ENCODE assay signal across 18 cellular contexts in genomic region chr3:126322181-126322967, GRCh38. TPM values are rescaled to one million over a fixed set of nuclear protein-coding genes. Genes with fewer than 3 reads are reported as not detected.
A peak's percentile ranks its signal among the peaks of the same experiment; 100 is the strongest.
DNase-seq lines count a peak whose midpoint lies in the region; ATAC-seq, FAIRE-seq and TF ChIP-seq lines count a peak whose summit lies in the region.
"Had no signal": no experiment of that assay in that cellular context is flagged by ENCODE, and none has a peak within 500 bp of the region (broad histone marks: within the 10 kb centered on the region; RNA-seq: fewer than 3 reads in every experiment).

No MANE protein-coding gene starts in this region.

- no peak overlapping the region for H2AK5ac ChIP-seq in H9 (ENCODE audit: insufficient read length, low read length)

- intact Hi-C loops in HepG2 (cut with micrococcal nuclease; ENCODE audit: unreplicated experiment) = no loop called here

- in situ Hi-C loops in HepG2 (cut with HindIII; ENCODE audit: extremely low pct_ligation_motif_present, low pct_unique_long_range_greater_than_20kb) = no loop called here

- peak; percentile 14 for DNase-seq in H9
- peak; percentile 31 for DNase-seq in endodermal cell
- DNase-seq in HepG2 (ENCODE audit: low spot score) = peak; percentile 8
- peak; percentile 18 for DNase-seq in lung (ENCODE audit: low spot score)
- DNase-seq in NCI-H1417 (lab: John Stamatoyannopoulos, UW) = no peak
- DNase-seq: BE2C; CD4-positive, alpha-beta memory T cell; DND-41; GDM1; GM23248 had no signal

- no peak overlapping the region for H3T11ph ChIP-seq in H9 (ENCODE audit: low read length)

- H3K4ac ChIP-seq in H9 (ENCODE audit: low read depth, low read length) = no peak overlapping the region

- no peak overlapping the region for H2BK12ac ChIP-seq in H9 (ENCODE audit: insufficient read length, low read depth, low read length)

- no peak overlapping the region for H3K23ac ChIP-seq in H9 (ENCODE audit: insufficient read length, low read depth, low read length)

- H3K36me3 ChIP-seq in endodermal cell (ENCODE audit: control insufficient read depth, insufficient read depth, low read length) (no peaks in the 10 kb centered on the region), HepG2 (replicated peaks in 1 of 2; ENCODE audit: control insufficient read depth in 1 of 2, insufficient read depth in 2 of 2, low read length in 2 of 2) (no peaks in the 10 kb centered on the region), lung (ENCODE audit: control insufficient read depth in 2 of 2, insufficient read depth in 2 of 2, low read length in 2 of 2) (no peaks in the 10 kb centered on the region)
- H3K36me3 ChIP-seq: BE2C had no signal

- no peaks in the 10 kb centered on the region for H3K4me1 ChIP-seq in H9 (ENCODE audit: insufficient read depth, low read length)
- H3K4me1 ChIP-seq in endodermal cell (ENCODE audit: control insufficient read depth, insufficient read depth, low read length) = no peaks in the 10 kb centered on the region
- peaks cover 7% of the 10 kb centered on the region for H3K4me1 ChIP-seq in HepG2 (ENCODE audit: insufficient read depth, low read length)
- H3K4me1 ChIP-seq in lung (ENCODE audit: control insufficient read depth in 2 of 2, insufficient read depth in 2 of 2, low read length in 2 of 2) = no peaks in the 10 kb centered on the region
- H3K4me1 ChIP-seq: A549, BE2C had no signal

- H2AFZ ChIP-seq in H9 (ENCODE audit: low read length) = no peak overlapping the region
- no peak overlapping the region for H2AFZ ChIP-seq in HepG2 (ENCODE audit: low read length)
- H2AFZ ChIP-seq: GM23248 had no signal

- H3K9me3 Mint-ChIP-seq in H9 (peaks cover 5 to 13% of the 10 kb centered on the region in 2 experiments; a peak in 4 of 5 replicates), endodermal cell (peaks cover 7% of the 10 kb centered on the region)

- peaks cover 11% of the 10 kb centered on the region for H3K27me3 Mint-ChIP-seq in H9 (ENCODE audit: low read depth)
- peaks cover 3% of the 10 kb centered on the region for H3K27me3 Mint-ChIP-seq in endodermal cell (ENCODE audit: insufficient read depth)

- TF ChIP-seq CTCF in H9 (conservative IDR thresholded peaks at IDR 0.05) (no peak), endodermal cell (conservative IDR thresholded peaks at IDR 0.05) (no peak), HepG2 (CRISPR knock-in tag; IDR thresholded peaks at IDR 0.05) (no peak), lung (IDR thresholded peaks at IDR 0.05; ENCODE audit: control extremely low read depth, extremely low read depth) (no peak)

- no peaks in the 10 kb centered on the region for H3K23me2 ChIP-seq in H9 (ENCODE audit: insufficient read length, low read depth, low read length, poor library complexity, severe bottlenecking)

- no peak overlapping the region for H3K14ac ChIP-seq in H9 (ENCODE audit: insufficient read depth, low read length)

- no peaks in the 10 kb centered on the region for H3K79me1 ChIP-seq in H9 (ENCODE audit: insufficient read depth, low read depth, low read length, poor library complexity, severe bottlenecking)

- H4K91ac ChIP-seq in H9 (ENCODE audit: insufficient read length, low read depth, low read length) = no peak overlapping the region

- no peak overlapping the region for H3K56ac ChIP-seq in H9 (ENCODE audit: insufficient read length, low read depth, low read length)

- TF ChIP-seq POLR2A in HepG2 (IDR thresholded peaks at IDR 0.05; ENCODE audit: insufficient read depth in 1 of 2, low read depth in 2 of 2, low read length in 2 of 2) = no peak

- no peak overlapping the region for H3K4me3 ChIP-seq in endodermal cell (ENCODE audit: low read length)
- no peak overlapping the region for H3K4me3 ChIP-seq in HepG2 (replicated peaks in 1 of 3; ENCODE audit: insufficient read depth in 1 of 3, low read depth in 2 of 3, low read length in 3 of 3)
- no peak overlapping the region for H3K4me3 ChIP-seq in lung
- H3K4me3 ChIP-seq: A549, GM23248, K562 had no signal

- H3K27ac ChIP-seq in H9 (ENCODE audit: insufficient read length, low read depth, low read length) (no peak overlapping the region), endodermal cell (ENCODE audit: low read depth, low read length) (no peak overlapping the region), HepG2 (ENCODE audit: extremely low read length, insufficient read depth, low read length) (no peak overlapping the region), lung (ENCODE audit: low read depth in 1 of 2, low read length in 1 of 2) (no peak overlapping the region)
- H3K27ac ChIP-seq: A549, C4-2B, GM23248 had no signal

- H4K5ac ChIP-seq in H9 (ENCODE audit: insufficient read length, low read depth, low read length) = no peak overlapping the region

- H3K4me1 Mint-ChIP-seq in H9 (no peaks in the 10 kb centered on the region), endodermal cell (no peaks in the 10 kb centered on the region)
- H3K4me1 Mint-ChIP-seq: CD4-positive, alpha-beta memory T cell had no signal

- TF ChIP-seq RAD21 in HepG2 (CRISPR knock-in tag; IDR thresholded peaks at IDR 0.05) = no peak

- H3K27ac Mint-ChIP-seq in H9 (peak overlapping the region in 1 of 3 experiments; percentile 9; a peak in 2 of 7 replicates), endodermal cell (no peak overlapping the region)
- H3K27ac Mint-ChIP-seq: CD4-positive, alpha-beta memory T cell had no signal

- no peaks in the 10 kb centered on the region for H4K20me1 ChIP-seq in H9 (ENCODE audit: control insufficient read depth, insufficient read depth, insufficient read length)
- H4K20me1 ChIP-seq in HepG2 (ENCODE audit: insufficient read depth, low read length) = no peaks in the 10 kb centered on the region

- no TSS peak for BruUV-seq in HepG2 (replicated peaks; lab: Mats Ljungman, UMichigan)

- no peak overlapping the region for H2BK5ac ChIP-seq in H9 (ENCODE audit: insufficient read length, low read length)

- H3K9me3 ChIP-seq in H9 (ENCODE audit: control insufficient read depth, low read depth, low read length) (no peaks in the 10 kb centered on the region), endodermal cell (ENCODE audit: control insufficient read depth, low read length) (no peaks in the 10 kb centered on the region), HepG2 (ENCODE audit: low read length) (no peaks in the 10 kb centered on the region), lung (ENCODE audit: control insufficient read depth in 2 of 2, insufficient read depth in 1 of 2, low read length in 1 of 2) (peaks cover 0 to 2% of the 10 kb centered on the region in 2 donors)
- H3K9me3 ChIP-seq: A549, BE2C had no signal

- H4K8ac ChIP-seq in H9 (replicated peaks; ENCODE audit: insufficient read length, low read depth, low read length) = no peak overlapping the region

- TF ChIP-seq EP300 in HepG2 (IDR thresholded peaks at IDR 0.05; ENCODE audit: low read depth in 2 of 2, low read length in 2 of 2) = no peak
- TF ChIP-seq EP300 in HepG2 (CRISPR knock-in tag; IDR thresholded peaks at IDR 0.05; ENCODE audit: borderline replicate concordance) = no peak

- no peak overlapping the region for H3K4me2 ChIP-seq in H9 (ENCODE audit: insufficient read depth, insufficient read length, low read length)
- no peak overlapping the region for H3K4me2 ChIP-seq in HepG2 (ENCODE audit: low read depth, low read length)
- H3K4me2 ChIP-seq: A549 had no signal

- WGBS in H9 (ENCODE audit: extremely low coverage, insufficient read length, low lambda C conversion rate) = no CpG with 5 or more reads among the region's 9 CpGs
- 92 to 93% methylated on average over 9 of the region's 9 CpGs for WGBS in endodermal cell (ENCODE audit: insufficient coverage in 1 of 2, insufficient read length in 1 of 2), 2 experiments
- WGBS in HepG2 (ENCODE audit: low lambda C conversion rate) = 52% methylated on average over 9 of the region's 9 CpGs
- WGBS in lung, 2 donors = 76 to 77% methylated on average over 9 of the region's 9 CpGs

- H3K4me3 Mint-ChIP-seq in H9 = no peak overlapping the region
- H3K4me3 Mint-ChIP-seq in endodermal cell = no peak overlapping the region
- H3K4me3 Mint-ChIP-seq: CD4-positive, alpha-beta memory T cell had no signal

- no peaks in the 10 kb centered on the region for H3K27me3 ChIP-seq in H9 (ENCODE audit: insufficient read depth, low read length)
- no peaks in the 10 kb centered on the region for H3K27me3 ChIP-seq in endodermal cell (ENCODE audit: control insufficient read depth, insufficient read depth, low read length, poor library complexity, severe bottlenecking)
- peaks cover 1 to 14% of the 10 kb centered on the region in 2 experiments; a peak in 3 of 5 replicates for H3K27me3 ChIP-seq in HepG2 (ENCODE audit: control insufficient read depth in 1 of 2, insufficient read depth in 2 of 2, low read length in 2 of 2)
- H3K27me3 ChIP-seq in lung (ENCODE audit: control insufficient read depth, insufficient read depth) = no peaks in the 10 kb centered on the region

- H3K79me2 ChIP-seq in H9 (ENCODE audit: insufficient read depth, low read length) = no peaks in the 10 kb centered on the region
- no peaks in the 10 kb centered on the region for H3K79me2 ChIP-seq in HepG2 (ENCODE audit: insufficient read depth, low read length)

- H3K9ac ChIP-seq in H9 (ENCODE audit: extremely low read depth, insufficient read length, low read length) = no peak overlapping the region
- H3K9ac ChIP-seq in endodermal cell (ENCODE audit: extremely low read depth, low read length, poor library complexity, severe bottlenecking) = no peak overlapping the region
- no peak overlapping the region for H3K9ac ChIP-seq in HepG2 (ENCODE audit: insufficient read depth, low read depth, low read length)
- H3K9ac ChIP-seq: GM23248 had no signal

- no peak overlapping the region for H2BK120ac ChIP-seq in H9 (ENCODE audit: low read depth, low read length, poor library complexity, severe bottlenecking)

- no peak overlapping the region for H3K18ac ChIP-seq in H9 (ENCODE audit: insufficient read length, low read depth, low read length)

- H2BK20ac ChIP-seq in H9 (ENCODE audit: low read depth, low read length, poor library complexity, severe bottlenecking) = no peak overlapping the region

- no peak for FAIRE-seq in HepG2 (lab: Jason Lieb, UNC)
- FAIRE-seq: A549, H54, HTR-8/SVneo, K562 had no signal

- POLR2A ChIA-PET in HepG2 (lab: Yijun Ruan, JAX) = no interaction called here

- CTCF ChIA-PET in HepG2 (lab: Yijun Ruan, JAX; ENCODE audit: low intra/inter-chr PET ratio, low total read pairs) = no interaction called here

- ATAC-seq in HepG2 (peak; percentile 48; the same call in 1 of the 3 replicates), lung (ENCODE audit: insufficient read depth, low FRiP score) (no peak), GM21526 (IDR thresholded peaks at IDR 0.05; ENCODE audit: low FRiP score, unreplicated experiment) (no peak), GM21786 (IDR thresholded peaks at IDR 0.05; ENCODE audit: unreplicated experiment) (no peak), HG03520 (IDR thresholded peaks at IDR 0.05; ENCODE audit: unreplicated experiment) (no peak)
- ATAC-seq: A549, K562 had no signal

- H3K36me3 Mint-ChIP-seq in H9 (ENCODE audit: insufficient read depth in 1 of 3, low read depth in 3 of 3) (peaks cover 0 to 4% (median 2%) of the 10 kb centered on the region in 3 experiments; a peak in 4 of 7 replicates), endodermal cell (ENCODE audit: low read depth) (no peaks in the 10 kb centered on the region)

- no peak overlapping the region for H2BK15ac ChIP-seq in H9 (ENCODE audit: low read depth, low read length)

RNA-seq across cellular contexts. Expression of gene KLF15, which starts 34.8 kb away (rescaled TPM):
- 10.8 and 11.4 TPM in 2 replicates for total RNA-seq in H9 (2021)
- 10 to 100 TPM; 20.7 to 31.1 TPM for total RNA-seq in endodermal cell
- polyA plus RNA-seq in endodermal cell (2013, experiment 1 of 2) = 7.3 TPM
- 5.6 TPM for polyA plus RNA-seq in endodermal cell (2013, experiment 2 of 2)
- total RNA-seq in HepG2 (2016; rRNA removed; fragmentation: Illumina TruSeq; extraction: Trizol) = 5.4 and 7.8 TPM in 2 replicates
- 1.1 and 1.4 TPM in 2 replicates for total RNA-seq in HepG2 (2016; cell fraction: cytosol; rRNA removed; fragmentation: Illumina TruSeq; extraction: Trizol; ENCODE audit: low read depth)
- total RNA-seq in HepG2 (2016; cell fraction: insoluble cytoplasmic fraction; rRNA removed; fragmentation: Illumina TruSeq; extraction: Trizol) = 5.0 and 8.2 TPM in 2 replicates
- total RNA-seq in HepG2 (2016; cell fraction: membrane; rRNA removed; fragmentation: Illumina TruSeq; extraction: Trizol) = 3.1 and 3.8 TPM in 2 replicates
- 6.2 and 8.6 TPM in 2 replicates for total RNA-seq in HepG2 (2016; cell fraction: nucleus; rRNA removed; fragmentation: Illumina TruSeq; extraction: Trizol)
- 5.3 and 7.1 TPM in 2 replicates for polyA plus RNA-seq in HepG2 (2011; rRNA removed)
- 3.5 and 8.6 TPM in 2 replicates for polyA plus RNA-seq in HepG2 (2011; cell fraction: cytosol; rRNA removed)
- polyA plus RNA-seq in HepG2 (2011; cell fraction: nucleus; rRNA removed) = 10.1 and 15.9 TPM in 2 replicates
- polyA plus RNA-seq in HepG2 (2012) = 3.1 and 3.5 TPM in 2 replicates
- polyA plus RNA-seq in HepG2 (2016; cell fraction: cytosol; fragmentation: Illumina TruSeq; extraction: Trizol; ENCODE audit: low read depth) = 0.46 and 0.59 TPM in 2 replicates
- polyA plus RNA-seq in HepG2 (2016; cell fraction: insoluble cytoplasmic fraction; fragmentation: Illumina TruSeq; extraction: Trizol; ENCODE audit: low read depth) = 5.6 and 7.2 TPM in 2 replicates
- 1.9 and 2.3 TPM in 2 replicates for polyA plus RNA-seq in HepG2 (2016; cell fraction: membrane; fragmentation: Illumina TruSeq; extraction: Trizol; ENCODE audit: low read depth)
- 11.1 and 14.2 TPM in 2 replicates for polyA plus RNA-seq in HepG2 (2016; cell fraction: nucleus; fragmentation: Illumina TruSeq; extraction: Trizol; ENCODE audit: insufficient read depth, low read depth)
- 0.09 and 16.6 TPM in 2 replicates for polyA minus RNA-seq in HepG2 (2011; rRNA and poly(A)+ RNA removed; ENCODE audit: low replicate concordance)
- 3.5 and 3.9 TPM in 2 replicates for polyA minus RNA-seq in HepG2 (2011; cell fraction: cytosol; rRNA and poly(A)+ RNA removed)
- polyA minus RNA-seq in HepG2 (2011; cell fraction: nucleus; rRNA and poly(A)+ RNA removed) = 9.2 and 10.2 TPM in 2 replicates
- 10 to 100 TPM; 18.1 to 31.1 TPM for total RNA-seq in lung
- 10 to 100 TPM; 18.2 to 31.3 TPM for polyA plus RNA-seq in lung
- polyA plus RNA-seq: A549; CD4-positive, alpha-beta memory T cell had no signal

Comparison
In these comparisons a context has a peak if more than half of its experiments do, and no peak if none do; other contexts are left out.
1. DNase-seq: peak in H9 (single experiment), endodermal cell (single experiment), HepG2 (single experiment) and lung (single experiment); none in NCI-H1417 (0 of 3).